ENCODE assay signal across 8 cellular contexts in genomic region chr9:131502781-131503625, GRCh38. TPM values are rescaled to one million over a fixed set of nuclear protein-coding genes. Genes with fewer than 3 reads are reported as not detected.
DNase-seq lines count a peak whose midpoint lies in the region; ATAC-seq and TF ChIP-seq lines count a peak whose summit lies in the region.

Gene POMT1 (plus strand): TSS chr9:131502918. CDS start chr9:131504219, 1,301 bp downstream.

- H3K56ac ChIP-seq in IMR-90 (ENCODE audit: extremely low read depth, insufficient read depth, low read length): peak within 1 kb of the TSS; percentile 35; the same call in 1 of the 2 replicates

- peaks cover 16% of the 10 kb centered on the region for H3K4me1 Mint-ChIP-seq in Caco-2 (ENCODE audit: low read depth, unreplicated experiment)

- H3K27ac ChIP-seq in IMR-90 (ENCODE audit: insufficient read depth, low read length) (peak within 1 kb of the TSS; percentile 73), PC-3 (ENCODE audit: low read length) (no peak within 1 kb of the TSS), esophagus muscularis mucosa (replicated peaks in 1 of 4) (peak within 1 kb of the TSS; percentile 81 to 86 (median 84)), muscle layer of duodenum (ENCODE audit: low read length) (no peak within 1 kb of the TSS)

- H4K20me1 ChIP-seq in IMR-90 (ENCODE audit: insufficient read depth, low read length) (peaks cover 7% of the 10 kb centered on the region), PC-3 (ENCODE audit: low read length) (no peaks in the 10 kb centered on the region)

- peak within 1 kb of the TSS; percentile 50; the same call in 1 of the 2 replicates for H4K91ac ChIP-seq in IMR-90 (ENCODE audit: insufficient read depth, low read depth, low read length)

- H4K5ac ChIP-seq in IMR-90 (ENCODE audit: low read depth, low read length): peak within 1 kb of the TSS; percentile 41

- H2AK9ac ChIP-seq in IMR-90 (replicated peaks; ENCODE audit: low read depth, low read length, poor library complexity): peak within 1 kb of the TSS; percentile 86

- dilution Hi-C loops in IMR-90 (cut with HindIII; ENCODE audit: low sequenced_read_pairs, unreplicated experiment): no loop called here

- H2AFZ ChIP-seq in IMR-90 (replicated peaks; ENCODE audit: low read length, poor library complexity): peak within 1 kb of the TSS; percentile 98
- peak within 1 kb of the TSS; percentile 89 for H2AFZ ChIP-seq in PC-3 (ENCODE audit: low read length)

- in situ Hi-C loops in IMR-90 (cut with MboI; ENCODE audit: low sequenced_read_pairs): loop anchor here (10.0 kb wide), 1 partner anchor 242 kb away; the partner anchor contains the start of gene RAPGEF1

- H2BK15ac ChIP-seq in IMR-90 (ENCODE audit: low read depth, low read length): no peak within 1 kb of the TSS; the same call in 2 of the 3 replicates

- H3F3A ChIP-seq in PC-3 (ENCODE audit: low read length, unreplicated experiment): no peaks in the 10 kb centered on the region

- H3K36me3 Mint-ChIP-seq in Caco-2 (ENCODE audit: insufficient read depth, unreplicated experiment): peaks cover 74% of the 10 kb centered on the region

- WGBS in IMR-90 (ENCODE audit: extremely low coverage in 2 of 2, insufficient read length in 1 of 2), 2 experiments: 2% methylated on average over 36 of the region's 83 CpGs; no CpG with 5 or more reads in 1 of the 2 experiments
- 1% methylated on average over 46 of the region's 83 CpGs for WGBS in esophagus muscularis mucosa

- H3K27me3 Mint-ChIP-seq in Caco-2 (ENCODE audit: insufficient read depth, unreplicated experiment): no peaks in the 10 kb centered on the region

- no peaks in the 10 kb centered on the region for H3K9me2 ChIP-seq in PC-3 (replicated peaks; ENCODE audit: low read length)

- peak within 1 kb of the TSS; percentile 31 for H3K23ac ChIP-seq in IMR-90 (ENCODE audit: low read depth, low read length)

- peak; percentile 90 to 93 for DNase-seq in Caco-2
- peak; percentile 73 for DNase-seq in IMR-90
- peak; percentile 77 for DNase-seq in PC-3
- peak; percentile 93 for DNase-seq in activated T-cell treated with anti-CD3 and anti-CD28 coated beads, Interleukin-2, amount 50 U/mL, for 48 hours
- DNase-seq in esophagus muscularis mucosa (ENCODE audit: extremely low spot score): peak; percentile 95
- peak; percentile 65 for DNase-seq in stimulated activated CD8-positive, alpha-beta memory T cell treated with anti-CD3 and anti-CD28 coated beads, Interleukin-7, amount 100 ng/mL, for 24 hours (ENCODE audit: low read depth)

- peaks cover 15% of the 10 kb centered on the region for H3K79me2 ChIP-seq in PC-3 (ENCODE audit: low read length)

- CTCF ChIA-PET in Caco-2 (lab: Charles Lee): interaction anchor here (1.1 kb wide), 1 partner anchor 153 kb away, joined by 5 read pairs; no protein-coding TSS in a partner anchor
- CTCF ChIA-PET in IMR-90 (lab: Yijun Ruan, JAX): interaction anchor here (0.6 to 0.7 kb wide), 2 partner anchors 25 to 244 kb away, joined by 3 to 4 read pairs; no protein-coding TSS in a partner anchor
- CTCF ChIA-PET in PC-3 (lab: Charles Lee): no interaction called here

- TF ChIP-seq CTCF in Caco-2 (IDR thresholded peaks at IDR 0.05; ENCODE audit: insufficient read depth in 1 of 2, low read depth in 1 of 2, low read length in 1 of 2, severe bottlenecking in 1 of 2, unreplicated experiment in 1 of 2): no peak
- TF ChIP-seq CTCF in IMR-90 (conservative IDR thresholded peaks at IDR 0.05; ENCODE audit: low read depth, low read length): no peak
- no peak for TF ChIP-seq CTCF in PC-3 (conservative IDR thresholded peaks at IDR 0.05; ENCODE audit: low read depth, low read length)
- peak in 1 of 3 experiments; percentile 7 for TF ChIP-seq CTCF in esophagus muscularis mucosa (IDR thresholded peaks at IDR 0.05)

- BruUV-seq in Caco-2 (replicated peaks; lab: Mats Ljungman, UMichigan) (no TSS peak), IMR-90 (replicated peaks; lab: Mats Ljungman, UMichigan) (no TSS peak), PC-3 (replicated peaks; lab: Mats Ljungman, UMichigan) (no TSS peak)

- H3K9ac ChIP-seq in IMR-90 (ENCODE audit: low read depth, low read length): peak within 1 kb of the TSS; percentile 83
- H3K9ac ChIP-seq in PC-3 (ENCODE audit: low read length): peak within 1 kb of the TSS; percentile 74

- H2BK5ac ChIP-seq in IMR-90 (ENCODE audit: low read depth, low read length, poor library complexity, severe bottlenecking): peak within 1 kb of the TSS; percentile 40

- H3K4me3 ChIP-seq in Caco-2 (ENCODE audit: low read depth, low read length) (peak within 1 kb of the TSS; percentile 89), IMR-90 (ENCODE audit: insufficient read depth, low read depth, low read length) (peak within 1 kb of the TSS; percentile 94), PC-3 (ENCODE audit: low read length) (peak within 1 kb of the TSS; percentile 85), esophagus muscularis mucosa (peak within 1 kb of the TSS; percentile 77 to 98 (median 93)), muscle layer of duodenum (ENCODE audit: low read depth in 1 of 2, low read length in 2 of 2) (peak within 1 kb of the TSS; percentile 65 to 98)

- H3K27ac Mint-ChIP-seq in Caco-2 (ENCODE audit: unreplicated experiment): peak within 1 kb of the TSS; percentile 81

- peaks cover 14% of the 10 kb centered on the region; the same call in 1 of the 2 replicates for H3K9me1 ChIP-seq in IMR-90 (ENCODE audit: insufficient read depth, low read length)

- H3K79me1 ChIP-seq in IMR-90 (ENCODE audit: low read depth in 1 of 2, low read length in 2 of 2): peaks cover 14 to 46% of the 10 kb centered on the region in 2 experiments

- intact Hi-C loops in Caco-2 (cut with micrococcal nuclease; ENCODE audit: unreplicated experiment): loop anchor here (5.0 to 10.0 kb wide), 3 partner anchors 62 to 244 kb away; no protein-coding TSS in a partner anchor
- intact Hi-C loops in IMR-90 (cut with micrococcal nuclease): loop anchor here (5.0 kb wide), 1 partner anchor 244 kb away; no protein-coding TSS in a partner anchor
- intact Hi-C loops in PC-3 (cut with micrococcal nuclease): loop anchor here (5.0 kb wide), 1 partner anchor 59 kb away; no protein-coding TSS in a partner anchor
- intact Hi-C loops in esophagus muscularis mucosa (cut with DNase I): no loop called here

- peak within 1 kb of the TSS; percentile 9 to 97; a peak in 3 of 4 replicates for H4K8ac ChIP-seq in IMR-90 (ENCODE audit: low read depth in 2 of 2, low read length in 2 of 2)

- no peak for TF ChIP-seq EP300 in esophagus muscularis mucosa (IDR thresholded peaks at IDR 0.05)

- no peak within 1 kb of the TSS for H2BK20ac ChIP-seq in IMR-90 (ENCODE audit: low read depth, low read length)

- POLR2A ChIA-PET in Caco-2 (lab: Charles Lee) (no interaction called here), IMR-90 (lab: Charles Lee; ENCODE audit: unreplicated experiment) (no interaction called here), PC-3 (lab: Charles Lee; ENCODE audit: unreplicated experiment) (no interaction called here)

- H3K4ac ChIP-seq in IMR-90 (ENCODE audit: low read depth, low read length): peak within 1 kb of the TSS; percentile 62

- H2BK120ac ChIP-seq in IMR-90 (ENCODE audit: low read depth, low read length): no peak within 1 kb of the TSS

- no peaks in the 10 kb centered on the region for H3K27me3 ChIP-seq in Caco-2 (replicated peaks; ENCODE audit: control insufficient read depth, insufficient read depth, low read length)
- H3K27me3 ChIP-seq in IMR-90 (ENCODE audit: control insufficient read depth, insufficient read depth, low read length): no peaks in the 10 kb centered on the region
- H3K27me3 ChIP-seq in PC-3 (ENCODE audit: low read length): no peaks in the 10 kb centered on the region
- H3K27me3 ChIP-seq in esophagus muscularis mucosa: no peaks in the 10 kb centered on the region
- no peaks in the 10 kb centered on the region for H3K27me3 ChIP-seq in muscle layer of duodenum (ENCODE audit: low read depth, low read length)

- H3K9me3 ChIP-seq in Caco-2: no peaks in the 10 kb centered on the region
- H3K9me3 ChIP-seq in IMR-90 (ENCODE audit: control insufficient read depth, insufficient read depth, low read length): no peaks in the 10 kb centered on the region
- H3K9me3 ChIP-seq in PC-3 (ENCODE audit: low read length): no peaks in the 10 kb centered on the region
- no peaks in the 10 kb centered on the region for H3K9me3 ChIP-seq in esophagus muscularis mucosa
- no peaks in the 10 kb centered on the region for H3K9me3 ChIP-seq in muscle layer of duodenum (ENCODE audit: control insufficient read depth in 1 of 2, low read length in 2 of 2)

- ATAC-seq in GM21447 (IDR thresholded peaks at IDR 0.05; ENCODE audit: unreplicated experiment) (peak; percentile 70), IMR-90 (ENCODE audit: low read depth) (peak; percentile 92), PC-3 (peak; percentile 69)

- H3K36me3 ChIP-seq in Caco-2 (ENCODE audit: control insufficient read depth, insufficient read depth, low read length) (peaks cover 3% of the 10 kb centered on the region), IMR-90 (ENCODE audit: control insufficient read depth, insufficient read depth, low read length) (peaks cover 26% of the 10 kb centered on the region), PC-3 (ENCODE audit: low read depth, low read length) (no peaks in the 10 kb centered on the region; the same call in 1 of the 2 replicates), esophagus muscularis mucosa (peaks cover 19 to 40% (median 30%) of the 10 kb centered on the region in 4 donors), muscle layer of duodenum (ENCODE audit: control insufficient read depth in 1 of 2, insufficient read depth in 2 of 2, low read length in 2 of 2) (peaks cover 14 to 33% of the 10 kb centered on the region in 2 donors)

- TF ChIP-seq POLR2A in IMR-90 (IDR thresholded peaks at IDR 0.05; ENCODE audit: low read depth, low read length) (no peak), esophagus muscularis mucosa (IDR thresholded peaks at IDR 0.05; ENCODE audit: low read depth) (no peak)

- H3K9me3 Mint-ChIP-seq in Caco-2 (ENCODE audit: unreplicated experiment): no peaks in the 10 kb centered on the region

- 0 out of 2 replicates have a peak, but pooled peaks cover 6% of the 10 kb centered on the region for H3K4me1 ChIP-seq in Caco-2
- peaks cover 7% of the 10 kb centered on the region; the same call in 1 of the 2 replicates for H3K4me1 ChIP-seq in IMR-90 (ENCODE audit: control insufficient read depth, insufficient read depth, low read length)
- peaks cover 19% of the 10 kb centered on the region for H3K4me1 ChIP-seq in PC-3 (ENCODE audit: insufficient read depth, low read length)
- peaks cover 17 to 37% (median 29%) of the 10 kb centered on the region in 4 donors for H3K4me1 ChIP-seq in esophagus muscularis mucosa
- peaks cover 0 to 23% of the 10 kb centered on the region in 2 donors for H3K4me1 ChIP-seq in muscle layer of duodenum (ENCODE audit: control insufficient read depth in 1 of 2, insufficient read depth in 2 of 2, low read length in 2 of 2)

- H3K4me2 ChIP-seq in IMR-90 (ENCODE audit: low read depth, low read length) (peak within 1 kb of the TSS; percentile 97), PC-3 (ENCODE audit: low read length) (peak within 1 kb of the TSS; percentile 99)

- no peak for TF ChIP-seq RAD21 in IMR-90 (IDR thresholded peaks at IDR 0.05; ENCODE audit: low read length)

- H3K4me3 Mint-ChIP-seq in Caco-2 (ENCODE audit: unreplicated experiment): peak within 1 kb of the TSS; percentile 90

- no peak within 1 kb of the TSS for H3K18ac ChIP-seq in IMR-90 (ENCODE audit: low read depth, low read length)

- peak within 1 kb of the TSS; percentile 63; the same call in 1 of the 2 replicates for H2AK5ac ChIP-seq in IMR-90 (ENCODE audit: low read depth, low read length)

- peak within 1 kb of the TSS; percentile 65; the same call in 1 of the 2 replicates for H3K14ac ChIP-seq in IMR-90 (replicated peaks; ENCODE audit: low read depth, low read length)

RNA-seq across cellular contexts. Expression of gene POMT1, which starts in this region (rescaled TPM):
- total RNA-seq in Caco-2 (2022) (44.2 and 44.7 TPM in 2 replicates), IMR-90 (2012; rRNA removed) (24.2 and 25.0 TPM in 2 replicates), PC-3 (2014; rRNA removed) (24.1 and 30.4 TPM in 2 replicates), esophagus muscularis mucosa (10 to 100 TPM; 22.6 to 39.2 (median 25.0) TPM)
- 34.7 and 36.5 TPM in 2 replicates for polyA plus RNA-seq in IMR-90 (2012; rRNA removed)
- polyA plus RNA-seq in IMR-90 (2012; cell fraction: cytosol; rRNA removed): 19.9 and 26.6 TPM in 2 replicates
- 182 and 232 TPM in 2 replicates for polyA plus RNA-seq in IMR-90 (2012; cell fraction: nucleus; rRNA removed; ENCODE audit: low replicate concordance)

Comparison
In these comparisons a context has a peak if more than half of its experiments do, and no peak if none do; other contexts are left out.
1. H3K27ac ChIP-seq: peak in IMR-90 (single experiment) and esophagus muscularis mucosa (4 of 4); none in PC-3 (single experiment) and muscle layer of duodenum (single experiment).
2. Peak in every context shown above with its lines, with median percentiles within 50 percentile points of each other: DNase-seq, H3K4me3 ChIP-seq and ATAC-seq.